16 cellular contexts compared by ENCODE assay signal in genomic region chr20:44065401-44066340, GRCh38.
"Had no signal": no experiment of that assay in that cellular context is flagged by ENCODE, and none has a peak within 500 bp of the region (broad histone marks: within the 10 kb centered on the region; RNA-seq: fewer than 3 reads in every experiment).

No MANE protein-coding gene starts in this region.

- H3K27me3 ChIP-seq: tibial nerve had no signal

- H3K27ac ChIP-seq: foreskin keratinocyte, prostate gland, tibial nerve had no signal

- H3K36me3 ChIP-seq: prostate gland, tibial nerve had no signal

- H3K4me2 ChIP-seq: SK-N-SH, smooth muscle cell had no signal

- H3K9ac ChIP-seq: SK-N-SH had no signal

- H3K4me1 ChIP-seq: foreskin keratinocyte, prostate gland, tibial nerve had no signal

- H3K36me3 Mint-ChIP-seq: naive B cell, T-cell had no signal

- H3K9me3 ChIP-seq: prostate gland, SK-N-SH had no signal

- H3K4me3 ChIP-seq: prostate gland, smooth muscle cell, tibial nerve had no signal

- DNase-seq: activated CD4-positive, alpha-beta memory T cell treated with anti-CD3 and anti-CD28 coated beads, Interleukin-2, amount 10 ng/mL, durations not matched to agents 7 days and 5 days; activated CD4-positive, CD25-positive, alpha-beta regulatory T cell treated with anti-CD3 and anti-CD28 coated beads, Interleukin-2, amount 50 U/mL, for 72 hours; activated gamma-delta T cell treated with Interleukin-2 at 50 U/mL for 16 hours; aorta; cortex of kidney; effector CD8-positive, alpha-beta T cell; foreskin keratinocyte; naive B cell; nucleus accumbens; right cardiac atrium; SK-N-SH; T1000 had no signal

- ATAC-seq: foreskin keratinocyte, T-cell had no signal

- H3K27ac Mint-ChIP-seq: activated CD4-positive, alpha-beta memory T cell treated with anti-CD3 and anti-CD28 coated beads, Interleukin-2, amount 10 ng/mL, durations not matched to agents 7 days and 5 days had no signal

- H3K4me3 Mint-ChIP-seq: activated CD4-positive, alpha-beta memory T cell treated with anti-CD3 and anti-CD28 coated beads, Interleukin-2, amount 10 ng/mL, durations not matched to agents 7 days and 5 days; naive B cell had no signal

- H3K9me3 Mint-ChIP-seq: activated CD4-positive, alpha-beta memory T cell treated with anti-CD3 and anti-CD28 coated beads, Interleukin-2, amount 10 ng/mL, durations not matched to agents 7 days and 5 days had no signal
